ENCODE assay signal across 8 cellular contexts in genomic region chr2:144456680-144457079, GRCh38.
A peak's percentile ranks its signal among the peaks of the same experiment; 100 is the strongest.
DNase-seq lines count a peak whose midpoint lies in the region; ATAC-seq and TF ChIP-seq lines count a peak whose summit lies in the region.

No MANE protein-coding gene starts in this region.

- DNase-seq in GM10266 (ENCODE audit: extremely low spot score) (peak; percentile 8), kidney tubule cell (ENCODE audit: low spot score) (peak; percentile 82), DMS114 treated with DMSO at 0.1 percent for 48 hours (lab: John Stamatoyannopoulos, UW; ENCODE audit: unreplicated experiment) (no peak), cerebellar nuclear complex (lab: John Stamatoyannopoulos, UW) (no peak), left colon (no peak)
- DNase-seq in activated naive CD4-positive, alpha-beta T cell treated with Interleukin-2 at 50 U/mL for 16 hours: no peak

- no peaks in the 10 kb centered on the region for H3K27me3 Mint-ChIP-seq in activated T-helper 17 cell treated with anti-CD3 and anti-CD28 coated beads, Interleukin-2, amount 50 U/mL, for 72 hours

- H3K27ac Mint-ChIP-seq in activated T-helper 17 cell treated with anti-CD3 and anti-CD28 coated beads, Interleukin-2, amount 50 U/mL, for 72 hours: peak overlapping the region; percentile 87

- H3K4me3 Mint-ChIP-seq in activated T-helper 17 cell treated with anti-CD3 and anti-CD28 coated beads, Interleukin-2, amount 50 U/mL, for 72 hours: no peak overlapping the region

- no peaks in the 10 kb centered on the region for H3K9me3 Mint-ChIP-seq in activated T-helper 17 cell treated with anti-CD3 and anti-CD28 coated beads, Interleukin-2, amount 50 U/mL, for 72 hours

- TF ChIP-seq CTCF in GM10266 (IDR thresholded peaks at IDR 0.05; ENCODE audit: control insufficient read depth, insufficient read depth, low read depth, missing control alignments): no peak

- peaks cover 29% of the 10 kb centered on the region for H3K4me1 Mint-ChIP-seq in activated T-helper 17 cell treated with anti-CD3 and anti-CD28 coated beads, Interleukin-2, amount 50 U/mL, for 72 hours

- ATAC-seq in HG02852 (IDR thresholded peaks at IDR 0.05; ENCODE audit: unreplicated experiment) (peak; percentile 73), left colon (no peak)
- peak; percentile 61 for ATAC-seq in activated T-helper 17 cell treated with anti-CD3 and anti-CD28 coated beads, Interleukin-2, amount 50 U/mL, for 72 hours (replicated peaks)

- intact Hi-C loops in left colon (cut with DNase I, micrococcal nuclease): no loop called here

- no peaks in the 10 kb centered on the region for H3K36me3 Mint-ChIP-seq in activated T-helper 17 cell treated with anti-CD3 and anti-CD28 coated beads, Interleukin-2, amount 50 U/mL, for 72 hours (ENCODE audit: low read depth)

Comparison
In these comparisons a context has a peak if more than half of its experiments do, and no peak if none do; other contexts are left out.
1. DNase-seq: peak in GM10266 (single experiment) and kidney tubule cell (single experiment); none in DMS114 treated with DMSO at 0.1 percent for 48 hours (single experiment), cerebellar nuclear complex (0 of 2), left colon (0 of 2) and activated naive CD4-positive, alpha-beta T cell treated with Interleukin-2 at 50 U/mL for 16 hours (single experiment).